Comparison of ENCODE assay signal across 16 cellular contexts in the genomic region with DNA sequence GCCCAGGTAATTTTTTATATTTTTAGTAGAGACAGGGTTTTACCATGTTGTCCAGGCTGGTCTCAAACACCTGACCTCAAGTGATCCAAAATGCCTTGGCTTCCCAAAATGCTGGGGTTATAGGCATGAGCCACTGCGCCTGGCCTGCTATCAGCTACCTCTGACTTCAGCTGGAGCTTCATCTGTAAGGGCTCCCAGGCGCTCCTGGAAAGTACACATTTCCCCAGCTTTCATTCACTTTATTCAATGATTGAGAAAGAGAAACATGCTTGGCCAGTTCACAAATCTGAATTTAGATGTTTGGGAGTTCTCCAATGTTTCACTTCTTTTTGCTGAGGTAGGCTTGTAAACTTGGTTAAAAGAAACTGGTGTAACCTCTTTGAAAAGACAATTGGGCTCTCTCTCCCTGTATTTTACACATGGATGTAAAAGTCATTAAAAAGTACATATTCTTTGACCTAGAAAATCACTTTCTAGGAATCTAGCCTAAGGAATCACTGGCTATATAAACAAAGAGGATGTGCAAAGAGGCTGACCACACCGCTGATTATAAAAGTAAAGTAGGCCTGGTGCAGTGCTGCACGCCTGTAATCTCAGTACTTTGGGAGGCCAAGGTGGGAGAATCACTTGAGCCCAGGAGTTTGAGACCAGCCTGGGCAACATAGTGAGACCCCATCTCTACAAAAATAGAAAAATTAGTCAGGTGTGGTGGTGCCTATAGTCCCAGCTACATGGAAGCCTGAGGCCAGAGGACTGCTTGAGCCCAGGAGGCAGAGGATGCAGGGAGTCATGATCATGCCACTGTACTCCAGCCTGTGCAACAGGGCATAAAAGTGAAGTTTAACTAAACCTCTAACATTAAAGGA.
"Had no signal": no experiment of that assay in that cellular context is flagged by ENCODE, and none has a peak within 500 bp of the region (broad histone marks: within the 10 kb centered on the region; RNA-seq: fewer than 3 reads in every experiment).

No MANE protein-coding gene starts in this region.

- H3K4me3 Mint-ChIP-seq: activated CD4-positive, alpha-beta T cell treated with anti-CD3 and anti-CD28 coated beads, Interleukin-2, amount 10 ng/mL, durations not matched to agents 24 days and 14 days; activated naive CD8-positive, alpha-beta T cell treated with anti-CD3 and anti-CD28 coated beads, Interleukin-2, amount 10 ng/mL, durations not matched to agents 7 days and 5 days; effector memory CD8-positive, alpha-beta T cell; nephron; stimulated activated effector memory CD8-positive, alpha-beta T cell treated with anti-CD3 and anti-CD28 coated beads, Interleukin-12 subunit alpha, Interleukin-12 subunit beta, amount 100 ng/mL, for 72 hours had no signal

- DNase-seq: activated CD4-positive, alpha-beta T cell treated with anti-CD3 and anti-CD28 coated beads, Interleukin-2, amount 10 ng/mL, durations not matched to agents 24 days and 14 days; activated CD4-positive, CD25-positive, alpha-beta regulatory T cell; activated CD8-positive, alpha-beta memory T cell treated with anti-CD3 and anti-CD28 coated beads for 24 hours; activated naive CD8-positive, alpha-beta T cell treated with anti-CD3 and anti-CD28 coated beads, Interleukin-2, amount 10 ng/mL, durations not matched to agents 7 days and 5 days; anterior cingulate cortex; dermis blood vessel endothelial cell; effector memory CD8-positive, alpha-beta T cell; hippocampal formation; kidney; nucleus accumbens; posterior cingulate gyrus; retina; transverse colon had no signal

- H3K27me3 ChIP-seq: transverse colon had no signal

- H3K9me3 ChIP-seq: transverse colon had no signal

- H3K27ac ChIP-seq: transverse colon had no signal

- H3K27ac Mint-ChIP-seq: activated CD4-positive, alpha-beta T cell treated with anti-CD3 and anti-CD28 coated beads, Interleukin-2, amount 10 ng/mL, durations not matched to agents 24 days and 14 days; activated naive CD8-positive, alpha-beta T cell treated with anti-CD3 and anti-CD28 coated beads, Interleukin-2, amount 10 ng/mL, durations not matched to agents 7 days and 5 days; effector memory CD8-positive, alpha-beta T cell; nephron; stimulated activated effector memory CD8-positive, alpha-beta T cell treated with anti-CD3 and anti-CD28 coated beads, Interleukin-12 subunit alpha, Interleukin-12 subunit beta, amount 100 ng/mL, for 72 hours had no signal

- H3K27me3 Mint-ChIP-seq: activated CD4-positive, alpha-beta T cell treated with anti-CD3 and anti-CD28 coated beads, Interleukin-2, amount 10 ng/mL, durations not matched to agents 24 days and 14 days; activated naive CD8-positive, alpha-beta T cell treated with anti-CD3 and anti-CD28 coated beads, Interleukin-2, amount 10 ng/mL, durations not matched to agents 7 days and 5 days; effector memory CD8-positive, alpha-beta T cell had no signal

- ATAC-seq: effector memory CD8-positive, alpha-beta T cell; stimulated activated effector memory CD8-positive, alpha-beta T cell treated with anti-CD3 and anti-CD28 coated beads, Interleukin-12 subunit alpha, Interleukin-12 subunit beta, amount 100 ng/mL, for 72 hours had no signal

- H3K4me3 ChIP-seq: transverse colon had no signal

- H3K9me3 Mint-ChIP-seq: activated CD4-positive, alpha-beta T cell treated with anti-CD3 and anti-CD28 coated beads, Interleukin-2, amount 10 ng/mL, durations not matched to agents 24 days and 14 days; effector memory CD8-positive, alpha-beta T cell; stimulated activated effector memory CD8-positive, alpha-beta T cell treated with anti-CD3 and anti-CD28 coated beads, Interleukin-12 subunit alpha, Interleukin-12 subunit beta, amount 100 ng/mL, for 72 hours had no signal

- H3K36me3 ChIP-seq: transverse colon had no signal

- FAIRE-seq: bronchial epithelial cell, kidney had no signal

- H3K36me3 Mint-ChIP-seq: stimulated activated effector memory CD8-positive, alpha-beta T cell treated with anti-CD3 and anti-CD28 coated beads, Interleukin-12 subunit alpha, Interleukin-12 subunit beta, amount 100 ng/mL, for 72 hours had no signal
